ENCODE assay signal across 20 cellular contexts in genomic region chr10:101022967-101023705, GRCh38. TPM values are rescaled to one million over a fixed set of nuclear protein-coding genes. Genes with fewer than 3 reads are reported as not detected.
DNase-seq lines count a peak whose midpoint lies in the region; ATAC-seq and TF ChIP-seq lines count a peak whose summit lies in the region.
"Had no signal": no experiment of that assay in that cellular context is flagged by ENCODE, and none has a peak within 500 bp of the region (broad histone marks: within the 10 kb centered on the region; RNA-seq: fewer than 3 reads in every experiment).

No MANE protein-coding gene starts in this region.

- ATAC-seq in activated CD4-positive, CD25-positive, alpha-beta regulatory T cell treated with anti-CD3 and anti-CD28 coated beads, Interleukin-2, amount 50 U/mL, for 24 hours = no peak
- ATAC-seq in left ventricle myocardium superior (no peak), heart right ventricle (no peak), HG03442 (IDR thresholded peaks at IDR 0.05; ENCODE audit: unreplicated experiment) (no peak), HG03039 (IDR thresholded peaks at IDR 0.05; ENCODE audit: unreplicated experiment) (no peak)
- ATAC-seq: CD8-positive, alpha-beta T cell; GM23338; HCT116 had no signal

- DNase-seq in activated CD4-positive, CD25-positive, alpha-beta regulatory T cell treated with anti-CD3 and anti-CD28 coated beads, Interleukin-2, amount 50 U/mL, for 72 hours = peak; percentile 23
- DNase-seq in left ventricle myocardium superior (peak; percentile 28), heart right ventricle (no peak), neuronal stem cell (ENCODE audit: low spot score) (no peak), RKO (ENCODE audit: low spot score) (no peak)
- DNase-seq: Caco-2; CD4-positive, CD25-positive, alpha-beta regulatory T cell; CD8-positive, alpha-beta T cell; DMS153; DND-41; H9; HFFc6 had no signal

- intact Hi-C loops in left ventricle myocardium superior (cut with micrococcal nuclease) (no loop called here), heart right ventricle (cut with DNase I) (no loop called here)

- WGBS in heart right ventricle, 2 donors = 91 to 93% methylated on average over 14 to 15 of the region's 15 CpGs
- WGBS in neuronal stem cell (ENCODE audit: extremely low coverage in 2 of 2, insufficient read length in 2 of 2, insufficient replicate concordance in 1 of 2), 2 donors = no CpG with 5 or more reads among the region's 15 CpGs

- no peak overlapping the region for H4K8ac ChIP-seq in neuronal stem cell (ENCODE audit: low read depth, low read length)

- H3K27ac ChIP-seq in heart right ventricle (no peak overlapping the region), neuronal stem cell (replicated peaks; ENCODE audit: low read length) (no peak overlapping the region)
- H3K27ac ChIP-seq: 22Rv1, BLaER1, C4-2B had no signal

- H3K4me3 ChIP-seq in heart right ventricle (no peak overlapping the region), neuronal stem cell (ENCODE audit: low read length in 2 of 2) (no peak overlapping the region)
- H3K4me3 ChIP-seq: BLaER1, GM23338 had no signal

- peak overlapping the region; percentile 74 for H2AK5ac ChIP-seq in neuronal stem cell (ENCODE audit: low read depth, low read length)

- peaks cover 0 to 11% (median 10%) of the 10 kb centered on the region in 7 donors for H3K27me3 ChIP-seq in heart right ventricle
- H3K27me3 ChIP-seq in neuronal stem cell (ENCODE audit: control insufficient read depth in 3 of 3, insufficient read depth in 3 of 3, low read depth in 1 of 3, low read length in 3 of 3) = peaks cover 6 to 54% (median 19%) of the 10 kb centered on the region in 3 experiments
- H3K27me3 ChIP-seq: BLaER1 had no signal

- H3K4me1 ChIP-seq in heart right ventricle (peaks cover 0 to 11% (median 8%) of the 10 kb centered on the region in 9 donors), neuronal stem cell (ENCODE audit: control insufficient read depth in 2 of 2, insufficient read depth in 1 of 2, low read depth in 1 of 2, low read length in 2 of 2) (peaks cover 4 to 5% of the 10 kb centered on the region in 2 donors)

- H3K9ac ChIP-seq in neuronal stem cell (ENCODE audit: low read depth, low read length, poor library complexity) = no peak overlapping the region
- H3K9ac ChIP-seq: BLaER1 had no signal

- H3K18ac ChIP-seq in neuronal stem cell (ENCODE audit: low read length) = no peak overlapping the region

- peak overlapping the region; percentile 16 for H2BK120ac ChIP-seq in neuronal stem cell (ENCODE audit: low read depth, low read length)

- peak overlapping the region; percentile 90 for H3K14ac ChIP-seq in neuronal stem cell (ENCODE audit: low read length)

- H2BK15ac ChIP-seq in neuronal stem cell (ENCODE audit: low read length) = peak overlapping the region; percentile 62

- no peak overlapping the region for H3K4me2 ChIP-seq in neuronal stem cell (ENCODE audit: insufficient read depth, low read length, poor library complexity, severe bottlenecking)
- H3K4me2 ChIP-seq: BLaER1, GM23338 had no signal

- no peak overlapping the region for H3K4ac ChIP-seq in neuronal stem cell (ENCODE audit: low read length)

- H4K91ac ChIP-seq in neuronal stem cell (ENCODE audit: low read depth, low read length, poor library complexity) = no peak overlapping the region

- no peak overlapping the region for H3K23ac ChIP-seq in neuronal stem cell (ENCODE audit: low read depth, low read length, poor library complexity)

- no peak for TF ChIP-seq CTCF in heart right ventricle (IDR thresholded peaks at IDR 0.05)

- no peak overlapping the region for H2BK12ac ChIP-seq in neuronal stem cell (ENCODE audit: low read length)

- H3K36me3 ChIP-seq in heart right ventricle (no peaks in the 10 kb centered on the region), neuronal stem cell (replicated peaks in 1 of 2; ENCODE audit: control insufficient read depth in 2 of 2, insufficient read depth in 2 of 2, low read length in 2 of 2) (no peaks in the 10 kb centered on the region)
- H3K36me3 ChIP-seq: BLaER1 had no signal

- H2AFZ ChIP-seq in neuronal stem cell (ENCODE audit: low read length) = no peak overlapping the region
- H2AFZ ChIP-seq: GM23338 had no signal

- H2BK5ac ChIP-seq in neuronal stem cell (ENCODE audit: low read length) = peak overlapping the region; percentile 27

- peaks cover 1% of the 10 kb centered on the region for H3K79me1 ChIP-seq in neuronal stem cell (ENCODE audit: low read depth, low read length)

- H3K9me3 ChIP-seq in heart right ventricle (no peaks in the 10 kb centered on the region), neuronal stem cell (replicated peaks in 1 of 2; ENCODE audit: control insufficient read depth in 2 of 2, insufficient read depth in 1 of 2, low read depth in 1 of 2, low read length in 2 of 2) (no peaks in the 10 kb centered on the region)
- H3K9me3 ChIP-seq: BLaER1, Caco-2 had no signal

RNA-seq across cellular contexts. Expression of gene PDZD7, which starts 7.8 kb away (rescaled TPM):
- total RNA-seq in left ventricle myocardium superior (0.17 TPM), heart right ventricle (under 1 TPM in 9 of 10 donors, not detected in 1; 0.17 to 0.60 (median 0.22) TPM)
- polyA plus RNA-seq in heart right ventricle = under 1 TPM; 0.13 to 0.66 TPM
- 0.29 TPM for polyA plus RNA-seq in neuronal stem cell (2013, experiment 1 of 2)
- polyA plus RNA-seq in neuronal stem cell (2013, experiment 2 of 2) = 0.33 TPM

RNA-seq across cellular contexts. Expression of gene SFXN3, which starts 7.9 kb away (rescaled TPM):
- 11.0 TPM for total RNA-seq in left ventricle myocardium superior
- 10 to 100 TPM in 9 of 10 donors, 1 to 10 TPM in 1; 8.4 to 25.7 (median 14.2) TPM for total RNA-seq in heart right ventricle
- 10 to 100 TPM; 16.6 to 23.6 TPM for polyA plus RNA-seq in heart right ventricle
- polyA plus RNA-seq in neuronal stem cell (2013, experiment 1 of 2) = 0.06 TPM
- polyA plus RNA-seq in neuronal stem cell (2013, experiment 2 of 2) = 0.11 TPM

RNA-seq across cellular contexts. Expression of gene LZTS2, which starts 23.5 kb away (rescaled TPM):
- total RNA-seq in left ventricle myocardium superior (44.9 TPM), heart right ventricle (10 to 100 TPM; 28.6 to 48.3 (median 38.9) TPM)
- polyA plus RNA-seq in heart right ventricle = 10 to 100 TPM; 43.8 to 73.7 TPM
- polyA plus RNA-seq in neuronal stem cell (2013, experiment 1 of 2) = 75.1 TPM
- polyA plus RNA-seq in neuronal stem cell (2013, experiment 2 of 2) = 76.2 TPM

RNA-seq across cellular contexts. Expression of gene TWNK, which starts 35.8 kb away (rescaled TPM):
- total RNA-seq in left ventricle myocardium superior = 8.0 TPM
- 1 to 10 TPM; 4.7 to 7.7 (median 5.4) TPM for total RNA-seq in heart right ventricle
- polyA plus RNA-seq in heart right ventricle = 1 to 10 TPM; 4.2 to 6.1 TPM
- polyA plus RNA-seq in neuronal stem cell (2013, experiment 1 of 2) = 7.5 TPM
- 7.0 TPM for polyA plus RNA-seq in neuronal stem cell (2013, experiment 2 of 2)

RNA-seq across cellular contexts. Expression of gene MRPL43, which starts 35.8 kb away (rescaled TPM):
- total RNA-seq in left ventricle myocardium superior = 55.9 TPM
- total RNA-seq in heart right ventricle = 10 to 100 TPM; 43.8 to 73.4 (median 55.2) TPM
- polyA plus RNA-seq in heart right ventricle = 100 to 1,000 TPM; 102 to 123 TPM
- 72.6 TPM for polyA plus RNA-seq in neuronal stem cell (2013, experiment 1 of 2)
- polyA plus RNA-seq in neuronal stem cell (2013, experiment 2 of 2) = 69.4 TPM

Comparison
In these comparisons a context has a peak if more than half of its experiments do, and no peak if none do; other contexts are left out.
1. DNase-seq: peak in activated CD4-positive, CD25-positive, alpha-beta regulatory T cell treated with anti-CD3 and anti-CD28 coated beads, Interleukin-2, amount 50 U/mL, for 72 hours (single experiment) and left ventricle myocardium superior (single experiment); none in heart right ventricle (0 of 2), neuronal stem cell (single experiment) and RKO (single experiment).